9 cellular contexts compared by ENCODE assay signal in genomic region chr19:10102787-10103236, GRCh38. TPM values are rescaled to one million over a fixed set of nuclear protein-coding genes. Genes with fewer than 3 reads are reported as not detected.
DNase-seq lines count a peak whose midpoint lies in the region; ATAC-seq lines count a peak whose summit lies in the region.
"Had no signal": no experiment of that assay in that cellular context is flagged by ENCODE, and none has a peak within 500 bp of the region (broad histone marks: within the 10 kb centered on the region; RNA-seq: fewer than 3 reads in every experiment).

No MANE protein-coding gene starts in this region.

- intact Hi-C loops in posterior vena cava (cut with DNase I) = no loop called here

- H3K4me3 ChIP-seq in CD4-positive, CD25-positive, alpha-beta regulatory T cell (ENCODE audit: low read depth, low read length) = no peak overlapping the region
- no peak overlapping the region for H3K4me3 ChIP-seq in effector memory CD4-positive, alpha-beta T cell (ENCODE audit: insufficient read depth, low read depth, low read length, poor library complexity, severe bottlenecking)

- peaks cover 0 to 2% (median 0%) of the 10 kb centered on the region in 7 donors for H3K9me3 Mint-ChIP-seq in CD4-positive, CD25-positive, alpha-beta regulatory T cell

- peak overlapping the region; percentile 23 to 95 (median 82) for H3K27ac Mint-ChIP-seq in CD4-positive, CD25-positive, alpha-beta regulatory T cell

- peaks cover 9% of the 10 kb centered on the region for H3K27me3 Mint-ChIP-seq in CD4-positive, CD25-positive, alpha-beta regulatory T cell

- ATAC-seq in CD4-positive, CD25-positive, alpha-beta regulatory T cell (ENCODE audit: low read depth in 2 of 2) = no peak
- ATAC-seq in GM18909 (IDR thresholded peaks at IDR 0.05; ENCODE audit: poor library complexity, unreplicated experiment) (peak; percentile 33), GM19397 (IDR thresholded peaks at IDR 0.05; ENCODE audit: unreplicated experiment) (no peak)

- no peaks in the 10 kb centered on the region for H3K9me3 ChIP-seq in CD4-positive, CD25-positive, alpha-beta regulatory T cell (ENCODE audit: control insufficient read depth in 2 of 2, low read length in 2 of 2)
- no peaks in the 10 kb centered on the region for H3K9me3 ChIP-seq in effector memory CD4-positive, alpha-beta T cell (ENCODE audit: control insufficient read depth, low read length)

- H3K27me3 ChIP-seq in CD4-positive, CD25-positive, alpha-beta regulatory T cell (ENCODE audit: control insufficient read depth, insufficient read depth, low read length) = no peaks in the 10 kb centered on the region
- H3K27me3 ChIP-seq in effector memory CD4-positive, alpha-beta T cell (replicated peaks; ENCODE audit: control insufficient read depth, insufficient read depth, low read length, poor library complexity, severe bottlenecking) = no peaks in the 10 kb centered on the region

- peaks cover 54% of the 10 kb centered on the region for H3K4me1 ChIP-seq in CD4-positive, CD25-positive, alpha-beta regulatory T cell (ENCODE audit: control insufficient read depth, insufficient read depth, low read length, poor library complexity, severe bottlenecking)
- H3K4me1 ChIP-seq in effector memory CD4-positive, alpha-beta T cell (ENCODE audit: control insufficient read depth, insufficient read depth, low read length, poor library complexity, severe bottlenecking) = peaks cover 55% of the 10 kb centered on the region

- H3K4me1 Mint-ChIP-seq in CD4-positive, CD25-positive, alpha-beta regulatory T cell = peaks cover 7 to 76% (median 38%) of the 10 kb centered on the region in 4 donors

- no peak for DNase-seq in CD4-positive, CD25-positive, alpha-beta regulatory T cell
- DNase-seq in Kasumi-1 (lab: John Stamatoyannopoulos, UW) = peak; percentile 27 to 43
- no peak for DNase-seq in effector memory CD4-positive, alpha-beta T cell
- DNase-seq in AML-193 (lab: John Stamatoyannopoulos, UW) = no peak
- no peak for DNase-seq in posterior vena cava (ENCODE audit: low spot score)
- DNase-seq in GOT3 (lab: John Stamatoyannopoulos, UW) = no peak

- H3K4me3 Mint-ChIP-seq in CD4-positive, CD25-positive, alpha-beta regulatory T cell = peak overlapping the region in 3 of 4 donors; percentile 19 to 56 (median 41)

- peaks cover 4% of the 10 kb centered on the region for H3K36me3 Mint-ChIP-seq in CD4-positive, CD25-positive, alpha-beta regulatory T cell

- peak overlapping the region; percentile 81 for H3K27ac ChIP-seq in CD4-positive, CD25-positive, alpha-beta regulatory T cell (ENCODE audit: insufficient read depth, low read length, poor library complexity, severe bottlenecking)
- H3K27ac ChIP-seq in effector memory CD4-positive, alpha-beta T cell (ENCODE audit: insufficient read depth, low read length, poor library complexity, severe bottlenecking) = peak overlapping the region; percentile 74

- H3K36me3 ChIP-seq in CD4-positive, CD25-positive, alpha-beta regulatory T cell (ENCODE audit: control insufficient read depth, insufficient read depth, low read length) = peaks cover 3% of the 10 kb centered on the region
- peaks cover 4% of the 10 kb centered on the region for H3K36me3 ChIP-seq in effector memory CD4-positive, alpha-beta T cell (ENCODE audit: control insufficient read depth, insufficient read depth, low read length)

RNA-seq across cellular contexts. Expression of gene ANGPTL6, which starts 0.3 kb away (rescaled TPM):
- 0.30 TPM for total RNA-seq in CD4-positive, CD25-positive, alpha-beta regulatory T cell
- polyA plus RNA-seq in CD4-positive, CD25-positive, alpha-beta regulatory T cell = under 1 TPM; 0.18 to 0.53 (median 0.22) TPM
- total RNA-seq in posterior vena cava = not detected
- total RNA-seq: NCI-H460 had no signal

RNA-seq across cellular contexts. Expression of gene PPAN, which starts 3.4 kb away (rescaled TPM):
- 62.2 TPM for total RNA-seq in CD4-positive, CD25-positive, alpha-beta regulatory T cell
- polyA plus RNA-seq in CD4-positive, CD25-positive, alpha-beta regulatory T cell = 10 to 100 TPM; 14.1 to 29.2 (median 21.7) TPM
- total RNA-seq in posterior vena cava = 10 to 100 TPM; 21.9 to 27.8 TPM

RNA-seq across cellular contexts. Expression of gene P2RY11, which starts 8.7 kb away (rescaled TPM):
- 23.0 TPM for total RNA-seq in CD4-positive, CD25-positive, alpha-beta regulatory T cell
- 1 to 10 TPM in 3 of 4 donors, under 1 TPM in 1; 0.64 to 2.2 (median 1.6) TPM for polyA plus RNA-seq in CD4-positive, CD25-positive, alpha-beta regulatory T cell
- total RNA-seq in posterior vena cava = 1 to 10 TPM; 6.3 to 6.5 TPM

RNA-seq across cellular contexts. Expression of gene SHFL, which starts 16.7 kb away (rescaled TPM):
- total RNA-seq in CD4-positive, CD25-positive, alpha-beta regulatory T cell = 93.2 TPM
- 10 to 100 TPM; 28.0 to 29.4 (median 28.6) TPM for polyA plus RNA-seq in CD4-positive, CD25-positive, alpha-beta regulatory T cell
- 10 to 100 TPM; 21.7 to 26.0 TPM for total RNA-seq in posterior vena cava

RNA-seq across cellular contexts. Expression of gene EIF3G, which starts 16.9 kb away (rescaled TPM):
- total RNA-seq in CD4-positive, CD25-positive, alpha-beta regulatory T cell = 328 TPM
- polyA plus RNA-seq in CD4-positive, CD25-positive, alpha-beta regulatory T cell = 100 to 1,000 TPM; 243 to 257 (median 253) TPM
- 100 to 1,000 TPM; 140 to 157 TPM for total RNA-seq in posterior vena cava

Comparison
In these comparisons a context has a peak if more than half of its experiments do, and no peak if none do; other contexts are left out.
1. DNase-seq: peak in Kasumi-1 (2 of 2); none in CD4-positive, CD25-positive, alpha-beta regulatory T cell (0 of 3), effector memory CD4-positive, alpha-beta T cell (0 of 3), AML-193 (0 of 2), posterior vena cava (single experiment) and GOT3 (single experiment).